ENCODE assay signal across 35 cellular contexts in the genomic region with DNA sequence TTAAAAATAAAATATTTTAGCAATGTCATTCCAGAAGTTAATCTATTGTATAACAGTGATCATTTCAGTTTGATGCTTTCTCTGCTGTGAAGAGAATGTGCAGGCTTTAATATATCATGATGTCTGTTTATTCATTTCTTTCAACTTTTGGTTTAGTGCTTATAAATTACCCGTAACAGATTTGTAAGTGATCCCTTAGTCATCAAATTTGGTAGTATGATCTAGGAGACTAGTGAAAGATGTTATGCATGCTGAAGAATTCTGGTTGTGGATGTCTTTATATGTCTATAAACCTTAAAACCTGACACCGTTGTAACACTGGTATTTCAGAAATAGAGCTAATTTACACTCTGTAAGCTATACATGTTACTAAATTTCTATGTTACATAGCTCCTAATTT.
"Had no signal": no experiment of that assay in that cellular context is flagged by ENCODE, and none has a peak within 500 bp of the region (broad histone marks: within the 10 kb centered on the region; RNA-seq: fewer than 3 reads in every experiment).

No MANE protein-coding gene starts in this region.

- H3K4me3 ChIP-seq: MG63 had no signal

- H3K9me3 ChIP-seq: MG63 had no signal

- H3K36me3 ChIP-seq: MG63 had no signal

- DNase-seq: Karpas-422, Kasumi-1, MG63, MM.1S, MV-4-11, NCI-H1048, NCI-H1092, NCI-H1092 treated with DMSO at 0.1 percent for 48 hours, NCI-H1105, NCI-H1105 treated with DMSO at 0.1 percent for 48 hours, NCI-H1417, NCI-H1417 treated with DMSO at 0.1 percent for 48 hours, NCI-H1436, NCI-H1436 treated with DMSO at 0.1 percent for 48 hours, NCI-H146, NCI-H1694, NCI-H1694 treated with DMSO at 0.1 percent for 48 hours, NCI-H187, NCI-H187 treated with DMSO at 0.1 percent for 48 hours, NCI-H1930, NCI-H2029, NCI-H2029 treated with DMSO at 0.1 percent for 48 hours, NCI-H2081, NCI-H2081 treated with DMSO at 0.1 percent for 48 hours, NCI-H2107, NCI-H2171, NCI-H2171 treated with DMSO at 0.1 percent for 48 hours, NCI-H2227 treated with DMSO at 0.1 percent for 48 hours, NCI-H226, NCI-H345, NCI-H446, NCI-H446 treated with DMSO at 0.1 percent for 48 hours, NCI-H510A, NCI-H510A treated with DMSO at 0.1 percent for 48 hours, NCI-H524 had no signal

- H3K27me3 ChIP-seq: MG63 had no signal
